ENCODE assay signal across 8 cellular contexts in the genomic region with DNA sequence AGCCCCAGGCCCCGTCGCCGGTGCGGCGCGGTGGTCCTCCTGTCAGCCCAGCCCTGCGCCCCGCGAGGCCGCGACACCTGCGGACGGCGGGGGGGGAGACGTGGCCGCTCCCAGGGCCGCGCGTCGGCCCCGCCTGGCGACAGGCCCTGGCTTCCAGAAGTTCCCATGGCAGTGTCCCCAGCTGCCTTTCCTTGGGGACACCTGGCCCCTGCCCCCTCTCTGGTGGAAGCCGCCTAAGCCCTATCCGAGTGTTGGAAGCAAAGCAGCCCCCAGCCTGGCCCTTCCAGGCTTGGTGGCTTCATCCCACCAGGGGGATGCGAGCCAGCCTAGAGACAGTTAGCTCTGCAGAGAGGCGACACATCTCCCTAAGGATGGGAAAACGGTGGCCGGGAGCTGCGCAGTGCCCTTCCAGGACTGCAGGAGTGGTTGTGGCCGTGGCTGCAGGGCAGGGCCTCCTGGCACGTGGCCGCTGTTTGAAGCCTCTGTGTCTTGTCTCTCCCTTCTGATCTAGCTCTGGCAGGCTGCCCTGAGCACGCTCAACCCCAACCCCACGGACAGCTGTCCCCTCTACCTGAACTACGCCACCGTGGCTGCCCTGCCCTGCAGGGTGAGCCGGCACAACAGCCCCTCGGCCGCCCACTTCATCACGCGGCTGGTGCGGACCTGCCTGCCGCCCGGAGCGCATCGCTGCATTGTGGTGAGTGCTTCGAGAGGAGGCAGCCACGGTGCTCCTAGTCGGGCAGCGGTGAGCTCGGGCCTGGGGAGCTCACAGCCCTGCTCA. TPM values are rescaled to one million over a fixed set of nuclear protein-coding genes. Genes with fewer than 3 reads are reported as not detected.
DNase-seq lines count a peak whose midpoint lies in the region; ATAC-seq and TF ChIP-seq lines count a peak whose summit lies in the region.

No MANE protein-coding gene starts in this region.

- TF ChIP-seq CTCF in AG10803 (conservative IDR thresholded peaks at IDR 0.05; ENCODE audit: low read length) (no peak), body of pancreas (IDR thresholded peaks at IDR 0.05) (no peak), left lung (IDR thresholded peaks at IDR 0.05) (no peak), testis (IDR thresholded peaks at IDR 0.05) (no peak), foreskin keratinocyte (conservative IDR thresholded peaks at IDR 0.05) (no peak)

- no peak overlapping the region for H2AFZ ChIP-seq in Karpas-422 (ENCODE audit: low read length)

- peak overlapping the region; percentile 61 for H3K4me3 ChIP-seq in AG10803 (ENCODE audit: low read length)
- peak overlapping the region; percentile 72 for H3K4me3 ChIP-seq in Karpas-422 (ENCODE audit: low read length)
- H3K4me3 ChIP-seq in body of pancreas = no peak overlapping the region
- H3K4me3 ChIP-seq in left lung = peak overlapping the region; percentile 40 to 55
- peak overlapping the region; percentile 47 to 54 for H3K4me3 ChIP-seq in testis

- peaks cover 13% of the 10 kb centered on the region for H3K79me2 ChIP-seq in Karpas-422 (ENCODE audit: low read length)

- H3K36me3 ChIP-seq in Karpas-422 (ENCODE audit: insufficient read depth, low read length) (peaks cover 3% of the 10 kb centered on the region; the same call in 1 of the 2 replicates), body of pancreas (replicated peaks in 1 of 2; ENCODE audit: insufficient read depth in 1 of 2, low read depth in 2 of 2) (peaks cover 0 to 3% of the 10 kb centered on the region in 2 donors), left lung (peaks cover 0 to 32% of the 10 kb centered on the region in 2 donors), testis (ENCODE audit: low read depth, missing control alignments) (no peaks in the 10 kb centered on the region)

- H3K27ac ChIP-seq in Karpas-422 (ENCODE audit: low read length) (no peak overlapping the region), body of pancreas (peak overlapping the region; percentile 62 to 76 (median 68)), left lung (peak overlapping the region; percentile 78 to 87), testis (peak overlapping the region; percentile 19 to 77), foreskin keratinocyte (no peak overlapping the region)

- no peak for DNase-seq in AG10803 (ENCODE audit: low read depth)
- peak; percentile 49 for DNase-seq in Karpas-422
- peak; percentile 28 to 57 (median 32) for DNase-seq in body of pancreas
- peak in 1 of 2 donors; percentile 80 for DNase-seq in left lung
- DNase-seq in testis = peak; percentile 33
- DNase-seq in foreskin keratinocyte = no peak
- no peak for DNase-seq in NCI-H1694 (lab: John Stamatoyannopoulos, UW)

- ATAC-seq in GM19395 (IDR thresholded peaks at IDR 0.05; ENCODE audit: unreplicated experiment) (peak; percentile 28), body of pancreas (no peak), left lung (peak; percentile 7), foreskin keratinocyte (no peak)

- H3K4me2 ChIP-seq in Karpas-422 (ENCODE audit: low read depth, low read length, poor library complexity, severe bottlenecking) = peak overlapping the region; percentile 87

- H3K4me1 ChIP-seq in Karpas-422 (ENCODE audit: low read length) = peaks cover 17% of the 10 kb centered on the region
- peaks cover 16% of the 10 kb centered on the region for H3K4me1 ChIP-seq in body of pancreas
- peaks cover 23 to 40% of the 10 kb centered on the region in 2 donors for H3K4me1 ChIP-seq in left lung
- H3K4me1 ChIP-seq in testis = peaks cover 24% of the 10 kb centered on the region
- no peaks in the 10 kb centered on the region for H3K4me1 ChIP-seq in foreskin keratinocyte

- 42 to 74% methylated on average over 11 to 42 of the region's 51 CpGs for WGBS in body of pancreas, 2 donors
- 18 to 62% methylated on average over 4 to 34 of the region's 51 CpGs for WGBS in testis, 2 donors

- H4K20me1 ChIP-seq in Karpas-422 (ENCODE audit: insufficient read depth, low read depth, low read length) = no peaks in the 10 kb centered on the region

- H3K9me3 ChIP-seq in Karpas-422 (ENCODE audit: low read length) = no peaks in the 10 kb centered on the region
- H3K9me3 ChIP-seq in body of pancreas = no peaks in the 10 kb centered on the region
- H3K9me3 ChIP-seq in left lung = no peaks in the 10 kb centered on the region
- H3K9me3 ChIP-seq in testis = no peaks in the 10 kb centered on the region

- peak overlapping the region; percentile 81 for H3K9ac ChIP-seq in Karpas-422 (ENCODE audit: low read length)

- TF ChIP-seq POLR2A in body of pancreas (IDR thresholded peaks at IDR 0.05) = no peak
- no peak for TF ChIP-seq POLR2A in testis (IDR thresholded peaks at IDR 0.05)

- intact Hi-C loops in body of pancreas (cut with DNase I) (loop anchor here (10.0 kb wide), 1 partner anchor 459 kb away; no protein-coding TSS in a partner anchor), left lung (cut with DNase I) (no loop called here), testis (cut with DNase I; ENCODE audit: low total_unique reads) (no loop called here)

- no peaks in the 10 kb centered on the region for H3K9me2 ChIP-seq in Karpas-422 (replicated peaks; ENCODE audit: insufficient read depth, low read length)

- H3K27me3 ChIP-seq in Karpas-422 (ENCODE audit: low read length) (no peaks in the 10 kb centered on the region), body of pancreas (no peaks in the 10 kb centered on the region), left lung (no peaks in the 10 kb centered on the region), testis (no peaks in the 10 kb centered on the region), foreskin keratinocyte (no peaks in the 10 kb centered on the region)

RNA-seq across cellular contexts. Expression of a gene that starts 0.8 kb away (rescaled TPM):
- 16.8 and 30.5 TPM in 2 replicates for total RNA-seq in Karpas-422 (2014; rRNA removed; shearing (Covaris generic); ENCODE audit: low replicate concordance)
- total RNA-seq in body of pancreas (10 to 100 TPM; 31.4 to 38.2 TPM), left lung (10 to 100 TPM; 25.1 to 30.8 TPM), testis (10 to 100 TPM; 56.3 to 79.9 TPM), foreskin keratinocyte (10.7 and 11.8 TPM in 2 replicates)
- polyA plus RNA-seq in testis (ENCODE audit: insufficient read depth, low read depth, low replicate concordance) (47.6 TPM), foreskin keratinocyte (12.1 and 15.8 TPM in 2 replicates)

RNA-seq across cellular contexts. Expression of a gene that starts 42.3 kb away (rescaled TPM):
- 58.3 and 71.9 TPM in 2 replicates for total RNA-seq in Karpas-422 (2014; rRNA removed; shearing (Covaris generic); ENCODE audit: low replicate concordance)
- total RNA-seq in body of pancreas (10 to 100 TPM; 55.0 to 69.5 TPM), left lung (10 to 100 TPM; 50.4 to 58.0 TPM), testis (100 to 1,000 TPM; 107 to 124 TPM), foreskin keratinocyte (38.2 and 40.9 TPM in 2 replicates)
- polyA plus RNA-seq in testis (ENCODE audit: insufficient read depth, low read depth, low replicate concordance) (79.3 TPM), foreskin keratinocyte (19.0 and 20.8 TPM in 2 replicates)

Comparison
In these comparisons a context has a peak if more than half of its experiments do, and no peak if none do; other contexts are left out.
1. DNase-seq: peak in Karpas-422 (single experiment), body of pancreas (4 of 4) and testis (single experiment); none in AG10803 (single experiment), foreskin keratinocyte (0 of 2) and NCI-H1694 (single experiment).
2. H3K4me3 ChIP-seq: peak in AG10803 (single experiment), Karpas-422 (single experiment), left lung (2 of 2) and testis (2 of 2); none in body of pancreas (0 of 2).
3. ATAC-seq: peak in GM19395 (single experiment) and left lung (single experiment); none in body of pancreas (single experiment) and foreskin keratinocyte (single experiment).
4. H3K27ac ChIP-seq: peak in body of pancreas (4 of 4), left lung (2 of 2) and testis (2 of 2); none in Karpas-422 (single experiment) and foreskin keratinocyte (single experiment).